In the genomic region with DNA sequence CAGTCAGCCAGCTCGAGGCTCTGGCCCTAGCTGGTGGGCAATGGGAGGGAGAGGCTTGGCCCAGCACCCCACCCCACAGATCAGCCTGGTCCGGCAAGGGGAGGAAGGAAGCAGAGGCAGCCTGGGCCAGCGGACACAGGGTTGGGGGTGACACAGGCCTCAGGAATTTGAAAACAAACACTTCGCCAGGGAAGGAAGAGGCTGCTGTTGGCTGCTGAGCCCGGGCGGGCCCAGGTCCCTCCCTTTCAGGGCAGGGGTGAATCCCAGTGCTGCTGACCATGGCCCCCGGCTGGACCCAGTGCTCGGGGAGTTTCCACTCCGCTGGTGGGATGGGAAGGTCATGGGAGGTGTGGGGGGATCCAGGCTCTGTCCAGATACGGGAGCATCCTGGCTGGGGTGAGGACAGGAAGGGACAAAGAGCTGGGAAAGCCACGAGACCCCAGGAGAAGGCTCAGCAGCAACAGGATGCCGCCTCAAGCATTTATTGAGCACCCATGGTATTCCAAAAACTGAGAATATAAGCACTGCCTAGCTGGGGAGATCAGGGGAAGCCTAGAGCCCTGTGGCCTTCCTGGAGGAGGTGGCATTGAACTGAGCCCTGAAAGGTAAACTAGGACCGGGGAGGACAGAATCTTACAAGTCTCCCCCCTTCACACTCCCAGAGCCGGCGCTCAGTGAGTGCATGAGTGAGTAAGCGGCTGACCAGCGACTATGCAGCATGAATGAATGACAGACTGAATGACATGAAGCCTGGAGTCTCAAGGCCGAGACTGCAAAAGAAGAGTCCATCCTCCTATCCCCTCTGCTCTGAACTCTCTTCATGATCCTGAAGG, we compare ENCODE assay signal across 1 cellular context.
TF ChIP-seq lines count a peak whose summit lies in the region.

No MANE protein-coding gene starts in this region.

TF ChIP-seq in HepG2, 621 proteins besides CTCF, POLR2A, EP300 and RAD21 (continued from another document and continues in another):
- TF ChIP-seq, protein P1, sequence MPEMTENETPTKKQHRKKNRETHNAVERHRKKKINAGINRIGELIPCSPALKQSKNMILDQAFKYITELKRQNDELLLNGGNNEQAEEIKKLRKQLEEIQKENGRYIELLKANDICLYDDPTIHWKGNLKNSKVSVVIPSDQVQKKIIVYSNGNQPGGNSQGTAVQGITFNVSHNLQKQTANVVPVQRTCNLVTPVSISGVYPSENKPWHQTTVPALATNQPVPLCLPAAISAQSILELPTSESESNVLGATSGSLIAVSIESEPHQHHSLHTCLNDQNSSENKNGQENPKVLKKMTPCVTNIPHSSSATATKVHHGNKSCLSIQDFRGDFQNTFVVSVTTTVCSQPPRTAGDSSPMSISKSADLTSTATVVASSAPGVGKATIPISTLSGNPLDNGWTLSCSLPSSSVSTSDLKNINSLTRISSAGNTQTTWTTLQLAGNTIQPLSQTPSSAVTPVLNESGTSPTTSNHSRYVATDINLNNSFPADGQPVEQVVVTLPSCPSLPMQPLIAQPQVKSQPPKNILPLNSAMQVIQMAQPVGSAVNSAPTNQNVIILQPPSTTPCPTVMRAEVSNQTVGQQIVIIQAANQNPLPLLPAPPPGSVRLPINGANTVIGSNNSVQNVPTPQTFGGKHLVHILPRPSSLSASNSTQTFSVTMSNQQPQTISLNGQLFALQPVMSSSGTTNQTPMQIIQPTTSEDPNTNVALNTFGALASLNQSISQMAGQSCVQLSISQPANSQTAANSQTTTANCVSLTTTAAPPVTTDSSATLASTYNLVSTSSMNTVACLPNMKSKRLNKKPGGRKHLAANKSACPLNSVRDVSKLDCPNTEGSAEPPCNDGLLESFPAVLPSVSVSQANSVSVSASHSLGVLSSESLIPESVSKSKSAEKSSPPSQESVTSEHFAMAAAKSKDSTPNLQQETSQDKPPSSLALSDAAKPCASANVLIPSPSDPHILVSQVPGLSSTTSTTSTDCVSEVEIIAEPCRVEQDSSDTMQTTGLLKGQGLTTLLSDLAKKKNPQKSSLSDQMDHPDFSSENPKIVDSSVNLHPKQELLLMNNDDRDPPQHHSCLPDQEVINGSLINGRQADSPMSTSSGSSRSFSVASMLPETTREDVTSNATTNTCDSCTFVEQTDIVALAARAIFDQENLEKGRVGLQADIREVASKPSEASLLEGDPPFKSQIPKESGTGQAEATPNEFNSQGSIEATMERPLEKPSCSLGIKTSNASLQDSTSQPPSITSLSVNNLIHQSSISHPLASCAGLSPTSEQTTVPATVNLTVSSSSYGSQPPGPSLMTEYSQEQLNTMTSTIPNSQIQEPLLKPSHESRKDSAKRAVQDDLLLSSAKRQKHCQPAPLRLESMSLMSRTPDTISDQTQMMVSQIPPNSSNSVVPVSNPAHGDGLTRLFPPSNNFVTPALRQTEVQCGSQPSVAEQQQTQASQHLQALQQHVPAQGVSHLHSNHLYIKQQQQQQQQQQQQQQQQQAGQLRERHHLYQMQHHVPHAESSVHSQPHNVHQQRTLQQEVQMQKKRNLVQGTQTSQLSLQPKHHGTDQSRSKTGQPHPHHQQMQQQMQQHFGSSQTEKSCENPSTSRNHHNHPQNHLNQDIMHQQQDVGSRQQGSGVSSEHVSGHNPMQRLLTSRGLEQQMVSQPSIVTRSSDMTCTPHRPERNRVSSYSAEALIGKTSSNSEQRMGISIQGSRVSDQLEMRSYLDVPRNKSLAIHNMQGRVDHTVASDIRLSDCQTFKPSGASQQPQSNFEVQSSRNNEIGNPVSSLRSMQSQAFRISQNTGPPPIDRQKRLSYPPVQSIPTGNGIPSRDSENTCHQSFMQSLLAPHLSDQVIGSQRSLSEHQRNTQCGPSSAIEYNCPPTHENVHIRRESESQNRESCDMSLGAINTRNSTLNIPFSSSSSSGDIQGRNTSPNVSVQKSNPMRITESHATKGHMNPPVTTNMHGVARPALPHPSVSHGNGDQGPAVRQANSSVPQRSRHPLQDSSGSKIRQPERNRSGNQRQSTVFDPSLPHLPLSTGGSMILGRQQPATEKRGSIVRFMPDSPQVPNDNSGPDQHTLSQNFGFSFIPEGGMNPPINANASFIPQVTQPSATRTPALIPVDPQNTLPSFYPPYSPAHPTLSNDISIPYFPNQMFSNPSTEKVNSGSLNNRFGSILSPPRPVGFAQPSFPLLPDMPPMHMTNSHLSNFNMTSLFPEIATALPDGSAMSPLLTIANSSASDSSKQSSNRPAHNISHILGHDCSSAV (CRISPR knock-in tag; IDR thresholded peaks at IDR 0.05; ENCODE audit: borderline replicate concordance) = no peak
- TF ChIP-seq, protein P2, sequence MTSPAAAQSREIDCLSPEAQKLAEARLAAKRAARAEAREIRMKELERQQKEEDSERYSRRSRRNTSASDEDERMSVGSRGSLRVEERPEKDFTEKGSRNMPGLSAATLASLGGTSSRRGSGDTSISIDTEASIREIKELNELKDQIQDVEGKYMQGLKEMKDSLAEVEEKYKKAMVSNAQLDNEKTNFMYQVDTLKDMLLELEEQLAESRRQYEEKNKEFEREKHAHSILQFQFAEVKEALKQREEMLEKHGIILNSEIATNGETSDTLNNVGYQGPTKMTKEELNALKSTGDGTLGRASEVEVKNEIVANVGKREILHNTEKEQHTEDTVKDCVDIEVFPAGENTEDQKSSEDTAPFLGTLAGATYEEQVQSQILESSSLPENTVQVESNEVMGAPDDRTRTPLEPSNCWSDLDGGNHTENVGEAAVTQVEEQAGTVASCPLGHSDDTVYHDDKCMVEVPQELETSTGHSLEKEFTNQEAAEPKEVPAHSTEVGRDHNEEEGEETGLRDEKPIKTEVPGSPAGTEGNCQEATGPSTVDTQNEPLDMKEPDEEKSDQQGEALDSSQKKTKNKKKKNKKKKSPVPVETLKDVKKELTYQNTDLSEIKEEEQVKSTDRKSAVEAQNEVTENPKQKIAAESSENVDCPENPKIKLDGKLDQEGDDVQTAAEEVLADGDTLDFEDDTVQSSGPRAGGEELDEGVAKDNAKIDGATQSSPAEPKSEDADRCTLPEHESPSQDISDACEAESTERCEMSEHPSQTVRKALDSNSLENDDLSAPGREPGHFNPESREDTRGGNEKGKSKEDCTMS (CRISPR knock-in tag; conservative IDR thresholded peaks at IDR 0.05) = no peak
- TF ChIP-seq ZNF207 (IDR thresholded peaks at IDR 0.05; ENCODE audit: borderline replicate concordance) = no peak
- TF ChIP-seq, protein P3, sequence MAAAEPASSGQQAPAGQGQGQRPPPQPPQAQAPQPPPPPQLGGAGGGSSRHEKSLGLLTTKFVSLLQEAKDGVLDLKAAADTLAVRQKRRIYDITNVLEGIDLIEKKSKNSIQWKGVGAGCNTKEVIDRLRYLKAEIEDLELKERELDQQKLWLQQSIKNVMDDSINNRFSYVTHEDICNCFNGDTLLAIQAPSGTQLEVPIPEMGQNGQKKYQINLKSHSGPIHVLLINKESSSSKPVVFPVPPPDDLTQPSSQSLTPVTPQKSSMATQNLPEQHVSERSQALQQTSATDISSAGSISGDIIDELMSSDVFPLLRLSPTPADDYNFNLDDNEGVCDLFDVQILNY (CRISPR knock-in tag; conservative IDR thresholded peaks at IDR 0.05) = no peak
- TF ChIP-seq, protein P4, sequence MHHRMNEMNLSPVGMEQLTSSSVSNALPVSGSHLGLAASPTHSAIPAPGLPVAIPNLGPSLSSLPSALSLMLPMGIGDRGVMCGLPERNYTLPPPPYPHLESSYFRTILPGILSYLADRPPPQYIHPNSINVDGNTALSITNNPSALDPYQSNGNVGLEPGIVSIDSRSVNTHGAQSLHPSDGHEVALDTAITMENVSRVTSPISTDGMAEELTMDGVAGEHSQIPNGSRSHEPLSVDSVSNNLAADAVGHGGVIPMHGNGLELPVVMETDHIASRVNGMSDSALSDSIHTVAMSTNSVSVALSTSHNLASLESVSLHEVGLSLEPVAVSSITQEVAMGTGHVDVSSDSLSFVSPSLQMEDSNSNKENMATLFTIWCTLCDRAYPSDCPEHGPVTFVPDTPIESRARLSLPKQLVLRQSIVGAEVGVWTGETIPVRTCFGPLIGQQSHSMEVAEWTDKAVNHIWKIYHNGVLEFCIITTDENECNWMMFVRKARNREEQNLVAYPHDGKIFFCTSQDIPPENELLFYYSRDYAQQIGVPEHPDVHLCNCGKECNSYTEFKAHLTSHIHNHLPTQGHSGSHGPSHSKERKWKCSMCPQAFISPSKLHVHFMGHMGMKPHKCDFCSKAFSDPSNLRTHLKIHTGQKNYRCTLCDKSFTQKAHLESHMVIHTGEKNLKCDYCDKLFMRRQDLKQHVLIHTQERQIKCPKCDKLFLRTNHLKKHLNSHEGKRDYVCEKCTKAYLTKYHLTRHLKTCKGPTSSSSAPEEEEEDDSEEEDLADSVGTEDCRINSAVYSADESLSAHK (CRISPR knock-in tag; IDR thresholded peaks at IDR 0.05; ENCODE audit: borderline replicate concordance) = no peak
- TF ChIP-seq ZSCAN9 (CRISPR knock-in tag; IDR thresholded peaks at IDR 0.05; ENCODE audit: borderline replicate concordance) = peak; percentile 53; the same call in 1 of the 2 replicates
- peak; percentile 53; the same call in 1 of the 2 replicates for TF ChIP-seq ZNF205 (CRISPR knock-in tag; IDR thresholded peaks at IDR 0.05)
- peak; percentile 75 for TF ChIP-seq KAT8 (CRISPR knock-in tag; IDR thresholded peaks at IDR 0.05)
- TF ChIP-seq ZNF326 (CRISPR knock-in tag; IDR thresholded peaks at IDR 0.05; ENCODE audit: borderline replicate concordance) = no peak
- TF ChIP-seq, protein P5, sequence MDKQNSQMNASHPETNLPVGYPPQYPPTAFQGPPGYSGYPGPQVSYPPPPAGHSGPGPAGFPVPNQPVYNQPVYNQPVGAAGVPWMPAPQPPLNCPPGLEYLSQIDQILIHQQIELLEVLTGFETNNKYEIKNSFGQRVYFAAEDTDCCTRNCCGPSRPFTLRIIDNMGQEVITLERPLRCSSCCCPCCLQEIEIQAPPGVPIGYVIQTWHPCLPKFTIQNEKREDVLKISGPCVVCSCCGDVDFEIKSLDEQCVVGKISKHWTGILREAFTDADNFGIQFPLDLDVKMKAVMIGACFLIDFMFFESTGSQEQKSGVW (CRISPR knock-in tag; IDR thresholded peaks at IDR 0.05; ENCODE audit: borderline replicate concordance) = no peak
- TF ChIP-seq ZNF225 (CRISPR knock-in tag; IDR thresholded peaks at IDR 0.05) = no peak
- TF ChIP-seq ZNF607 (CRISPR knock-in tag; IDR thresholded peaks at IDR 0.05; ENCODE audit: borderline replicate concordance) = no peak
- TF ChIP-seq ATRX (CRISPR knock-in tag; IDR thresholded peaks at IDR 0.05; ENCODE audit: borderline replicate concordance) = no peak
- TF ChIP-seq ZZZ3 (CRISPR knock-in tag; IDR thresholded peaks at IDR 0.05; ENCODE audit: borderline replicate concordance) = no peak
- no peak for TF ChIP-seq MEIS1 (CRISPR knock-in tag; IDR thresholded peaks at IDR 0.05; ENCODE audit: borderline replicate concordance)
- no peak for TF ChIP-seq ZBTB8A (CRISPR knock-in tag; IDR thresholded peaks at IDR 0.05; ENCODE audit: borderline replicate concordance, low read depth)
- peak; percentile 72 for TF ChIP-seq RBFOX2 (IDR thresholded peaks at IDR 0.05; ENCODE audit: low read depth, low read length)
- no peak for TF ChIP-seq NFRKB (IDR thresholded peaks at IDR 0.05)
- TF ChIP-seq, protein P6, sequence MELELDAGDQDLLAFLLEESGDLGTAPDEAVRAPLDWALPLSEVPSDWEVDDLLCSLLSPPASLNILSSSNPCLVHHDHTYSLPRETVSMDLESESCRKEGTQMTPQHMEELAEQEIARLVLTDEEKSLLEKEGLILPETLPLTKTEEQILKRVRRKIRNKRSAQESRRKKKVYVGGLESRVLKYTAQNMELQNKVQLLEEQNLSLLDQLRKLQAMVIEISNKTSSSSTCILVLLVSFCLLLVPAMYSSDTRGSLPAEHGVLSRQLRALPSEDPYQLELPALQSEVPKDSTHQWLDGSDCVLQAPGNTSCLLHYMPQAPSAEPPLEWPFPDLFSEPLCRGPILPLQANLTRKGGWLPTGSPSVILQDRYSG (CRISPR knock-in tag; IDR thresholded peaks at IDR 0.05) = no peak
- 0 out of 4 replicates have a peak, but pooled peaks of 1 of the 2 experiments have one; percentile 17 for TF ChIP-seq KLF16 (CRISPR knock-in tag; IDR thresholded peaks at IDR 0.05)
- TF ChIP-seq, protein P7, sequence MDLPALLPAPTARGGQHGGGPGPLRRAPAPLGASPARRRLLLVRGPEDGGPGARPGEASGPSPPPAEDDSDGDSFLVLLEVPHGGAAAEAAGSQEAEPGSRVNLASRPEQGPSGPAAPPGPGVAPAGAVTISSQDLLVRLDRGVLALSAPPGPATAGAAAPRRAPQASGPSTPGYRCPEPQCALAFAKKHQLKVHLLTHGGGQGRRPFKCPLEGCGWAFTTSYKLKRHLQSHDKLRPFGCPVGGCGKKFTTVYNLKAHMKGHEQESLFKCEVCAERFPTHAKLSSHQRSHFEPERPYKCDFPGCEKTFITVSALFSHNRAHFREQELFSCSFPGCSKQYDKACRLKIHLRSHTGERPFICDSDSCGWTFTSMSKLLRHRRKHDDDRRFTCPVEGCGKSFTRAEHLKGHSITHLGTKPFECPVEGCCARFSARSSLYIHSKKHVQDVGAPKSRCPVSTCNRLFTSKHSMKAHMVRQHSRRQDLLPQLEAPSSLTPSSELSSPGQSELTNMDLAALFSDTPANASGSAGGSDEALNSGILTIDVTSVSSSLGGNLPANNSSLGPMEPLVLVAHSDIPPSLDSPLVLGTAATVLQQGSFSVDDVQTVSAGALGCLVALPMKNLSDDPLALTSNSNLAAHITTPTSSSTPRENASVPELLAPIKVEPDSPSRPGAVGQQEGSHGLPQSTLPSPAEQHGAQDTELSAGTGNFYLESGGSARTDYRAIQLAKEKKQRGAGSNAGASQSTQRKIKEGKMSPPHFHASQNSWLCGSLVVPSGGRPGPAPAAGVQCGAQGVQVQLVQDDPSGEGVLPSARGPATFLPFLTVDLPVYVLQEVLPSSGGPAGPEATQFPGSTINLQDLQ (CRISPR knock-in tag; IDR thresholded peaks at IDR 0.05) = no peak
- TF ChIP-seq CBX2 (IDR thresholded peaks at IDR 0.05; ENCODE audit: low read depth, low read length) = no peak
- TF ChIP-seq CBX2 (CRISPR knock-in tag; IDR thresholded peaks at IDR 0.05; ENCODE audit: low read depth) = no peak
- no peak for TF ChIP-seq GTF2F1 (IDR thresholded peaks at IDR 0.05; ENCODE audit: low read length)
- TF ChIP-seq SMARCE1 (IDR thresholded peaks at IDR 0.05; ENCODE audit: borderline replicate concordance) = no peak
- no peak for TF ChIP-seq HDAC6 (IDR thresholded peaks at IDR 0.05; ENCODE audit: low read depth, low read length)
- peak; percentile 81 for TF ChIP-seq ZNF772 (CRISPR knock-in tag; IDR thresholded peaks at IDR 0.05)
- no peak for TF ChIP-seq ZNF468 (CRISPR knock-in tag; IDR thresholded peaks at IDR 0.05)
- TF ChIP-seq RBAK (CRISPR knock-in tag; IDR thresholded peaks at IDR 0.05) = no peak
- no peak for TF ChIP-seq ZNF329 (CRISPR knock-in tag; IDR thresholded peaks at IDR 0.05; ENCODE audit: low read depth)
- TF ChIP-seq, protein P8, sequence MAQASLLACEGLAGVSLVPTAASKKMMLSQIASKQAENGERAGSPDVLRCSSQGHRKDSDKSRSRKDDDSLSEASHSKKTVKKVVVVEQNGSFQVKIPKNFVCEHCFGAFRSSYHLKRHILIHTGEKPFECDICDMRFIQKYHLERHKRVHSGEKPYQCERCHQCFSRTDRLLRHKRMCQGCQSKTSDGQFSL (CRISPR knock-in tag; IDR thresholded peaks at IDR 0.05) = no peak; the same call in 1 of the 2 replicates
- TF ChIP-seq ZFP62 (CRISPR knock-in tag; IDR thresholded peaks at IDR 0.05) = no peak
- TF ChIP-seq POLR2G (IDR thresholded peaks at IDR 0.05; ENCODE audit: low read depth, low read length) = peak; percentile 80
- peak; percentile 25; the same call in 1 of the 3 replicates for TF ChIP-seq MXI1 (IDR thresholded peaks at IDR 0.05; ENCODE audit: borderline replicate concordance, low read depth, low read length)
- TF ChIP-seq, protein P9, sequence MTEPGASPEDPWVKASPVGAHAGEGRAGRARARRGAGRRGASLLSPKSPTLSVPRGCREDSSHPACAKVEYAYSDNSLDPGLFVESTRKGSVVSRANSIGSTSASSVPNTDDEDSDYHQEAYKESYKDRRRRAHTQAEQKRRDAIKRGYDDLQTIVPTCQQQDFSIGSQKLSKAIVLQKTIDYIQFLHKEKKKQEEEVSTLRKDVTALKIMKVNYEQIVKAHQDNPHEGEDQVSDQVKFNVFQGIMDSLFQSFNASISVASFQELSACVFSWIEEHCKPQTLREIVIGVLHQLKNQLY (CRISPR knock-in tag; IDR thresholded peaks at IDR 0.05) = 0 out of 2 replicates have a peak, but pooled peaks have one; percentile 52
- TF ChIP-seq SOX13 (IDR thresholded peaks at IDR 0.05) = no peak
- peak in 1 of 2 experiments; percentile 64; a peak in 1 of 4 replicates for TF ChIP-seq SOX13 (CRISPR knock-in tag; conservative IDR thresholded peaks at IDR 0.05 in 1 of 2, IDR thresholded peaks at IDR 0.05 in 1 of 2)
